12 cellular contexts compared by ENCODE assay signal in the genomic region with DNA sequence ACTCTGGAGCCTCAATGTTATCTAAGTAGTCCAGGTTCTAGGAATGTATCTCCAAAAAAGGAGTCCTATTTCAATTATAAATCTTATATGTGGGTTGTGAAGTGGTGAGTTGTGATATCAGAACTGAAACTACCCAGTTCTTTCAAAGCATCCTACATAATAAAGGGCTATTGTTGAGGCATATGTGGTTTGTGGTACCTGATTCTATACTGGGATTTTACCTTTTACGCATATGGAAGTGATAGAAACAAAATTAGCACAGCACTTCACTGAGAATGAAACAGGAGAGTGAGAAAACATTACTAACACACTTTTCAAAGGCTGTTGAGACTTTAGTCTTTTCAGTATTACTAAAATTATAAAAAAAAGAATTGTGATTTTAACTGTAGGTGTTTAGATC.
A peak's percentile ranks its signal among the peaks of the same experiment; 100 is the strongest.
DNase-seq lines count a peak whose midpoint lies in the region; ATAC-seq and TF ChIP-seq lines count a peak whose summit lies in the region.
"Had no signal": no experiment of that assay in that cellular context is flagged by ENCODE, and none has a peak within 500 bp of the region (broad histone marks: within the 10 kb centered on the region; RNA-seq: fewer than 3 reads in every experiment).

No MANE protein-coding gene starts in this region.

- no peaks in the 10 kb centered on the region for H3K36me3 Mint-ChIP-seq in activated T-helper 17 cell treated with anti-CD3 and anti-CD28 coated beads, Interleukin-2, amount 50 U/mL, for 72 hours (ENCODE audit: low read depth)

- intact Hi-C loops in prostate gland (cut with DNase I): no loop called here

- H3K4me1 ChIP-seq in prostate gland (replicated peaks): no peaks in the 10 kb centered on the region
- H3K4me1 ChIP-seq: transverse colon had no signal

- TF ChIP-seq POLR2A in prostate gland (IDR thresholded peaks at IDR 0.05): no peak

- no peaks in the 10 kb centered on the region for H3K9me3 ChIP-seq in prostate gland
- H3K9me3 ChIP-seq: mucosa of descending colon, transverse colon had no signal

- no peak overlapping the region for H3K4me3 Mint-ChIP-seq in activated T-helper 17 cell treated with anti-CD3 and anti-CD28 coated beads, Interleukin-2, amount 50 U/mL, for 72 hours

- H3K27me3 ChIP-seq in prostate gland (replicated peaks; ENCODE audit: insufficient read depth): no peaks in the 10 kb centered on the region
- H3K27me3 ChIP-seq: cardiac muscle cell, transverse colon had no signal

- H3K4me3 ChIP-seq in prostate gland: no peak overlapping the region
- H3K4me3 ChIP-seq: cardiac muscle cell, mucosa of descending colon, transverse colon had no signal

- H3K27me3 Mint-ChIP-seq in activated T-helper 17 cell treated with anti-CD3 and anti-CD28 coated beads, Interleukin-2, amount 50 U/mL, for 72 hours: no peaks in the 10 kb centered on the region

- DNase-seq in SIG-M5 (lab: John Stamatoyannopoulos, UW): no peak
- DNase-seq in mucosa of gallbladder (ENCODE audit: low spot score): no peak
- DNase-seq in prostate gland (ENCODE audit: low spot score): no peak
- DNase-seq: mucosa of descending colon, RPMI8226, transverse colon had no signal

- no peaks in the 10 kb centered on the region for H3K4me1 Mint-ChIP-seq in activated T-helper 17 cell treated with anti-CD3 and anti-CD28 coated beads, Interleukin-2, amount 50 U/mL, for 72 hours

- H3K36me3 ChIP-seq in prostate gland: no peaks in the 10 kb centered on the region
- H3K36me3 ChIP-seq: cardiac muscle cell, transverse colon had no signal

- ATAC-seq in GM18907 (IDR thresholded peaks at IDR 0.05; ENCODE audit: unreplicated experiment) (peak; percentile 98), GM21528 (IDR thresholded peaks at IDR 0.05; ENCODE audit: low FRiP score, unreplicated experiment) (peak; percentile 98), HG03060 (IDR thresholded peaks at IDR 0.05; ENCODE audit: low read depth, unreplicated experiment) (peak; percentile 100)
- peak; percentile 81 for ATAC-seq in activated T-helper 17 cell treated with anti-CD3 and anti-CD28 coated beads, Interleukin-2, amount 50 U/mL, for 72 hours (replicated peaks)
- ATAC-seq: mucosa of descending colon had no signal

- no peak overlapping the region for H3K27ac ChIP-seq in prostate gland
- H3K27ac ChIP-seq: cardiac muscle cell, epithelial cell of prostate, transverse colon had no signal

- WGBS in prostate gland: 94% methylated on average over 1 of the region's 1 CpG

- peaks cover 4% of the 10 kb centered on the region for H3K9me3 Mint-ChIP-seq in activated T-helper 17 cell treated with anti-CD3 and anti-CD28 coated beads, Interleukin-2, amount 50 U/mL, for 72 hours

- no peak overlapping the region for H3K27ac Mint-ChIP-seq in activated T-helper 17 cell treated with anti-CD3 and anti-CD28 coated beads, Interleukin-2, amount 50 U/mL, for 72 hours

- no peak for TF ChIP-seq CTCF in prostate gland (IDR thresholded peaks at IDR 0.05)
